19 cellular contexts compared by ENCODE assay signal in genomic region chr3:149599236-149599635, GRCh38. TPM values are rescaled to one million over a fixed set of nuclear protein-coding genes. Genes with fewer than 3 reads are reported as not detected.
DNase-seq lines count a peak whose midpoint lies in the region; ATAC-seq and TF ChIP-seq lines count a peak whose summit lies in the region.
"Had no signal": no experiment of that assay in that cellular context is flagged by ENCODE, and none has a peak within 500 bp of the region (broad histone marks: within the 10 kb centered on the region; RNA-seq: fewer than 3 reads in every experiment).

No MANE protein-coding gene starts in this region.

- 37% methylated on average over 2 of the region's 2 CpGs for WGBS in liver

- TF ChIP-seq RAD21 in liver (IDR thresholded peaks at IDR 0.05): peak; percentile 59 to 60

- no peaks in the 10 kb centered on the region for H3K27me3 ChIP-seq in liver (ENCODE audit: control insufficient read depth in 4 of 4, insufficient read depth in 4 of 4, low read length in 3 of 4)
- H3K27me3 ChIP-seq in tibial artery: no peaks in the 10 kb centered on the region

- ATAC-seq in GM19467 (IDR thresholded peaks at IDR 0.05; ENCODE audit: unreplicated experiment): no peak
- no peak for ATAC-seq in effector memory CD8-positive, alpha-beta T cell (replicated peaks)
- ATAC-seq: activated T-cell treated with anti-CD3 and anti-CD28 coated beads, Interleukin-2, amount 50 U/mL, for 4 hours; natural killer cell had no signal

- H3K4me1 ChIP-seq in liver (ENCODE audit: control insufficient read depth in 4 of 4, insufficient read depth in 4 of 4, low read length in 3 of 4) (peaks cover 6 to 22% (median 11%) of the 10 kb centered on the region in 4 donors), tibial artery (peaks cover 0 to 88% (median 61%) of the 10 kb centered on the region in 4 donors)
- H3K4me1 ChIP-seq: prostate gland had no signal

- no peak overlapping the region for H3K4me3 ChIP-seq in liver (ENCODE audit: low read depth in 1 of 3, low read length in 3 of 3)
- no peak overlapping the region for H3K4me3 ChIP-seq in tibial artery
- H3K4me3 ChIP-seq: prostate gland had no signal

- TF ChIP-seq CTCF in liver (IDR thresholded peaks at IDR 0.05; ENCODE audit: low read depth, low read length, missing input control) (no peak), tibial artery (IDR thresholded peaks at IDR 0.05) (no peak)

- H3K9ac ChIP-seq in liver (ENCODE audit: low read depth in 1 of 2, low read length in 2 of 2): no peak overlapping the region
- H3K9ac ChIP-seq: SK-N-SH had no signal

- no peak overlapping the region for H3K4me3 Mint-ChIP-seq in effector memory CD8-positive, alpha-beta T cell
- H3K4me3 Mint-ChIP-seq: activated CD4-positive, alpha-beta memory T cell treated with anti-CD3 and anti-CD28 coated beads, Interleukin-2, amount 10 ng/mL, durations not matched to agents 7 days and 5 days; activated naive CD4-positive, alpha-beta T cell treated with anti-CD3 and anti-CD28 coated beads for 36 hours; activated T-cell treated with anti-CD3 and anti-CD28 coated beads, Interleukin-2, amount 50 U/mL, for 4 hours; IgD-negative memory B cell; natural killer cell had no signal

- H3K27ac Mint-ChIP-seq in effector memory CD8-positive, alpha-beta T cell: no peak overlapping the region
- H3K27ac Mint-ChIP-seq: activated CD4-positive, alpha-beta memory T cell treated with anti-CD3 and anti-CD28 coated beads, Interleukin-2, amount 10 ng/mL, durations not matched to agents 7 days and 5 days; activated naive CD4-positive, alpha-beta T cell treated with anti-CD3 and anti-CD28 coated beads for 36 hours; IgD-negative memory B cell; natural killer cell had no signal

- H3K27ac ChIP-seq in liver (ENCODE audit: low read depth in 1 of 2, low read length in 2 of 2): peak overlapping the region; percentile 47 to 68
- H3K27ac ChIP-seq in tibial artery: peak overlapping the region; percentile 57 to 63
- H3K27ac ChIP-seq: prostate gland had no signal

- intact Hi-C loops in tibial artery (cut with DNase I; ENCODE audit: low total_unique reads): no loop called here

- no peaks in the 10 kb centered on the region for H3K9me3 Mint-ChIP-seq in effector memory CD8-positive, alpha-beta T cell
- H3K9me3 Mint-ChIP-seq: activated CD4-positive, alpha-beta memory T cell treated with anti-CD3 and anti-CD28 coated beads, Interleukin-2, amount 10 ng/mL, durations not matched to agents 7 days and 5 days; activated naive CD4-positive, alpha-beta T cell treated with anti-CD3 and anti-CD28 coated beads for 36 hours; activated T-cell treated with anti-CD3 and anti-CD28 coated beads, Interleukin-2, amount 50 U/mL, for 4 hours; IgD-negative memory B cell; natural killer cell had no signal

- peaks cover 3% of the 10 kb centered on the region for H3K36me3 Mint-ChIP-seq in effector memory CD8-positive, alpha-beta T cell (ENCODE audit: insufficient read depth)
- H3K36me3 Mint-ChIP-seq: IgD-negative memory B cell, natural killer cell had no signal

- H3K4me1 Mint-ChIP-seq in effector memory CD8-positive, alpha-beta T cell (ENCODE audit: low read depth in 2 of 2): no peaks in the 10 kb centered on the region
- H3K4me1 Mint-ChIP-seq: activated CD4-positive, alpha-beta memory T cell treated with anti-CD3 and anti-CD28 coated beads, Interleukin-2, amount 10 ng/mL, durations not matched to agents 7 days and 5 days; natural killer cell had no signal

- no peaks in the 10 kb centered on the region for H3K27me3 Mint-ChIP-seq in effector memory CD8-positive, alpha-beta T cell
- H3K27me3 Mint-ChIP-seq: IgD-negative memory B cell had no signal

- H3K36me3 ChIP-seq in liver (ENCODE audit: control insufficient read depth in 4 of 4, insufficient read depth in 3 of 4, low read depth in 1 of 4, low read length in 3 of 4) (peaks cover 0 to 2% (median 0%) of the 10 kb centered on the region in 4 donors), tibial artery (no peaks in the 10 kb centered on the region)
- H3K36me3 ChIP-seq: prostate gland had no signal

- no peaks in the 10 kb centered on the region for H3K9me3 ChIP-seq in liver (ENCODE audit: control insufficient read depth in 4 of 4, low read length in 3 of 4)
- H3K9me3 ChIP-seq in tibial artery: no peaks in the 10 kb centered on the region
- H3K9me3 ChIP-seq: prostate gland, SK-N-SH had no signal

- DNase-seq in astrocyte of the hippocampus (ENCODE audit: low read depth, low spot score): peak; percentile 92
- DNase-seq in fibroblast of peridontal ligament (ENCODE audit: extremely low read depth): peak; percentile 76
- peak; percentile 46 to 84 for DNase-seq in tibial artery
- no peak for DNase-seq in DMS 273 treated with DMSO at 0.1 percent for 48 hours (lab: John Stamatoyannopoulos, UW)
- DNase-seq in effector memory CD8-positive, alpha-beta T cell: no peak
- DNase-seq: activated CD4-positive, alpha-beta memory T cell treated with anti-CD3 and anti-CD28 coated beads, Interleukin-2, amount 10 ng/mL, durations not matched to agents 7 days and 5 days; activated CD4-positive, CD25-positive, alpha-beta regulatory T cell; activated naive CD4-positive, alpha-beta T cell treated with anti-CD3 and anti-CD28 coated beads for 36 hours; activated T-cell treated with anti-CD3 and anti-CD28 coated beads, Interleukin-2, amount 50 U/mL, for 4 hours; MM.1S; natural killer cell; NCI-H146; NCI-H345; NK-92 treated with Interleukin-12 subunit alpha and Interleukin-12 subunit beta, amount 100 ng/mL, for 24 hours; SK-N-SH had no signal

TF ChIP-seq in liver, 16 proteins besides CTCF, POLR2A, EP300 and RAD21:
- TF ChIP-seq FOXA2 (IDR thresholded peaks at IDR 0.05): peak; percentile 60
- TF ChIP-seq NR2F2 (IDR thresholded peaks at IDR 0.05): no peak
- TF ChIP-seq HNF4G (IDR thresholded peaks at IDR 0.05): peak; percentile 41
- TF ChIP-seq MAX (IDR thresholded peaks at IDR 0.05): peak; percentile 83
- peak; percentile 17 to 79 for TF ChIP-seq EGR1 (IDR thresholded peaks at IDR 0.05; ENCODE audit: low read depth in 2 of 2)
- peak; percentile 98 for TF ChIP-seq YY1 (IDR thresholded peaks at IDR 0.05)
- TF ChIP-seq HNF4A (conservative IDR thresholded peaks at IDR 0.05): peak; percentile 55 to 83
- peak; percentile 81 for TF ChIP-seq SP1 (IDR thresholded peaks at IDR 0.05)
- TF ChIP-seq, protein P1, sequence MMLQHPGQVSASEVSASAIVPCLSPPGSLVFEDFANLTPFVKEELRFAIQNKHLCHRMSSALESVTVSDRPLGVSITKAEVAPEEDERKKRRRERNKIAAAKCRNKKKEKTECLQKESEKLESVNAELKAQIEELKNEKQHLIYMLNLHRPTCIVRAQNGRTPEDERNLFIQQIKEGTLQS (IDR thresholded peaks at IDR 0.05): no peak
- TF ChIP-seq RXRA (IDR thresholded peaks at IDR 0.05): peak; percentile 88 to 94
- TF ChIP-seq GABPA (IDR thresholded peaks at IDR 0.05 in 1 of 2, conservative IDR thresholded peaks at IDR 0.05 in 1 of 2): peak in 1 of 2 donors; percentile 60
- TF ChIP-seq, protein P2, sequence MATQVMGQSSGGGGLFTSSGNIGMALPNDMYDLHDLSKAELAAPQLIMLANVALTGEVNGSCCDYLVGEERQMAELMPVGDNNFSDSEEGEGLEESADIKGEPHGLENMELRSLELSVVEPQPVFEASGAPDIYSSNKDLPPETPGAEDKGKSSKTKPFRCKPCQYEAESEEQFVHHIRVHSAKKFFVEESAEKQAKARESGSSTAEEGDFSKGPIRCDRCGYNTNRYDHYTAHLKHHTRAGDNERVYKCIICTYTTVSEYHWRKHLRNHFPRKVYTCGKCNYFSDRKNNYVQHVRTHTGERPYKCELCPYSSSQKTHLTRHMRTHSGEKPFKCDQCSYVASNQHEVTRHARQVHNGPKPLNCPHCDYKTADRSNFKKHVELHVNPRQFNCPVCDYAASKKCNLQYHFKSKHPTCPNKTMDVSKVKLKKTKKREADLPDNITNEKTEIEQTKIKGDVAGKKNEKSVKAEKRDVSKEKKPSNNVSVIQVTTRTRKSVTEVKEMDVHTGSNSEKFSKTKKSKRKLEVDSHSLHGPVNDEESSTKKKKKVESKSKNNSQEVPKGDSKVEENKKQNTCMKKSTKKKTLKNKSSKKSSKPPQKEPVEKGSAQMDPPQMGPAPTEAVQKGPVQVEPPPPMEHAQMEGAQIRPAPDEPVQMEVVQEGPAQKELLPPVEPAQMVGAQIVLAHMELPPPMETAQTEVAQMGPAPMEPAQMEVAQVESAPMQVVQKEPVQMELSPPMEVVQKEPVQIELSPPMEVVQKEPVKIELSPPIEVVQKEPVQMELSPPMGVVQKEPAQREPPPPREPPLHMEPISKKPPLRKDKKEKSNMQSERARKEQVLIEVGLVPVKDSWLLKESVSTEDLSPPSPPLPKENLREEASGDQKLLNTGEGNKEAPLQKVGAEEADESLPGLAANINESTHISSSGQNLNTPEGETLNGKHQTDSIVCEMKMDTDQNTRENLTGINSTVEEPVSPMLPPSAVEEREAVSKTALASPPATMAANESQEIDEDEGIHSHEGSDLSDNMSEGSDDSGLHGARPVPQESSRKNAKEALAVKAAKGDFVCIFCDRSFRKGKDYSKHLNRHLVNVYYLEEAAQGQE (IDR thresholded peaks at IDR 0.05): peak; percentile 61
- peak in 1 of 2 donors; percentile 76 for TF ChIP-seq JUND (IDR thresholded peaks at IDR 0.05)
- TF ChIP-seq, protein P3, sequence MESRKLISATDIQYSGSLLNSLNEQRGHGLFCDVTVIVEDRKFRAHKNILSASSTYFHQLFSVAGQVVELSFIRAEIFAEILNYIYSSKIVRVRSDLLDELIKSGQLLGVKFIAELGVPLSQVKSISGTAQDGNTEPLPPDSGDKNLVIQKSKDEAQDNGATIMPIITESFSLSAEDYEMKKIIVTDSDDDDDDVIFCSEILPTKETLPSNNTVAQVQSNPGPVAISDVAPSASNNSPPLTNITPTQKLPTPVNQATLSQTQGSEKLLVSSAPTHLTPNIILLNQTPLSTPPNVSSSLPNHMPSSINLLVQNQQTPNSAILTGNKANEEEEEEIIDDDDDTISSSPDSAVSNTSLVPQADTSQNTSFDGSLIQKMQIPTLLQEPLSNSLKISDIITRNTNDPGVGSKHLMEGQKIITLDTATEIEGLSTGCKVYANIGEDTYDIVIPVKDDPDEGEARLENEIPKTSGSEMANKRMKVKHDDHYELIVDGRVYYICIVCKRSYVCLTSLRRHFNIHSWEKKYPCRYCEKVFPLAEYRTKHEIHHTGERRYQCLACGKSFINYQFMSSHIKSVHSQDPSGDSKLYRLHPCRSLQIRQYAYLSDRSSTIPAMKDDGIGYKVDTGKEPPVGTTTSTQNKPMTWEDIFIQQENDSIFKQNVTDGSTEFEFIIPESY (IDR thresholded peaks at IDR 0.05): peak; percentile 75
- TF ChIP-seq FOXA1 (IDR thresholded peaks at IDR 0.05): peak; percentile 40
- no peak for TF ChIP-seq TAF1 (conservative IDR thresholded peaks at IDR 0.05)

RNA-seq across cellular contexts. Expression of gene WWTR1, which starts 58.6 kb away (rescaled TPM):
- total RNA-seq in liver: 10 to 100 TPM in 1 of 2 donors, 1 to 10 TPM in 1; 4.5 to 11.8 TPM
- 1 to 10 TPM; 8.9 to 9.2 TPM for polyA plus RNA-seq in liver

Comparison
In these comparisons a context has a peak if more than half of its experiments do, and no peak if none do; other contexts are left out.
1. DNase-seq: peak in astrocyte of the hippocampus (single experiment), fibroblast of peridontal ligament (single experiment) and tibial artery (2 of 2); none in DMS 273 treated with DMSO at 0.1 percent for 48 hours (single experiment) and effector memory CD8-positive, alpha-beta T cell (0 of 3).